In the genomic region with DNA sequence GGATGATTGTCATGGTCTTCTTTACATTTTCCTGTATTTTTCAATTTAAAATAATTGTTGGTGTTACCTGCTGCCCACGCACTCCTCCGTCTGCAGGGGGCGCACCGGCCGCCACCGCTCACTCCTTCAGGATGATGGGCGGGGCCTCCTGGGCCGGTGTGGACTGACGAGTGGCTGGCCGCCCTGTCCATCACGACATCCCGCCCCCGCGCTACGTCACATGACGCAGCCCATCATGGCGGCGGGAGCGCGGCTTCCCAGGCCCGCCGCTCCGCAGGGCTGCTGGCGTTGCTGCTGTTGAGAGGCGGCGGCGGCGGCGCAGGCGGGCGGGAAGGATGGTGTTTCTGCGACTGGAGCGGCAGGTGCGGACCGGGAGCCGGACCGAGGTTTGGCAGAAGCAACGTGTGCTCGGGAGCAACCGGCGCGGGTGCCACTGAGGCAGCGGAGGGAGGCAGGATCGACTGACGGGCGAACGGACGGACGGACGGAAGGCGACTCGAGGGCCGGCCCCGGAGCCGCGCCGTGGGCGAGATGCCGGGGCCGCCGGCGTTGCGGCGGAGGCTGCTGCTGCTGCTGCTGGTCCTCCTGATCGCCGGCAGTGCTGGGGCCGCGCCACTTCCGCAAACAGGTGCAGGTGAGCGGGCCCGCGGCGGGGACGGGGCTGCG, we compare ENCODE assay signal across 8 cellular contexts. TPM values are rescaled to one million over a fixed set of nuclear protein-coding genes. Genes with fewer than 3 reads are reported as not detected.
DNase-seq lines count a peak whose midpoint lies in the region; ATAC-seq and TF ChIP-seq lines count a peak whose summit lies in the region.

LMTK2 (plus strand) TSS at position 216 of the 666 bp plus-strand sequence; CDS start at position 532, 316 bp downstream.

- H3K36me3 Mint-ChIP-seq in chondrocyte (ENCODE audit: low read depth) = peaks cover 1% of the 10 kb centered on the region

- peaks cover 6% of the 10 kb centered on the region for H3K9me3 Mint-ChIP-seq in chondrocyte (ENCODE audit: low read depth)

- H3K27me3 Mint-ChIP-seq in chondrocyte (ENCODE audit: low read depth) = no peaks in the 10 kb centered on the region

- ATAC-seq in GM19035 (IDR thresholded peaks at IDR 0.05; ENCODE audit: unreplicated experiment) = peak; percentile 100
- ATAC-seq in HG03354 (IDR thresholded peaks at IDR 0.05; ENCODE audit: poor library complexity, severe bottlenecking, unreplicated experiment) = peak; percentile 99

- peaks cover 24% of the 10 kb centered on the region for H3K4me1 Mint-ChIP-seq in chondrocyte (ENCODE audit: low read depth)

- peak within 1 kb of the TSS; percentile 92 for H3K27ac Mint-ChIP-seq in chondrocyte (ENCODE audit: unreplicated experiment)

- DNase-seq in Ammon's horn (ENCODE audit: low spot score) (peak; percentile 97), NCI-H446 treated with DMSO at 0.1 percent for 48 hours (lab: John Stamatoyannopoulos, UW) (peak; percentile 49), chondrocyte (ENCODE audit: low spot score) (peak; percentile 98), kidney glomerular epithelial cell (lab: John Stamatoyannopoulos, UW) (peak; percentile 81)
- peak; percentile 95 for DNase-seq in activated CD4-positive, alpha-beta T cell treated with anti-CD3 and anti-CD28 coated beads for 1 hour
- DNase-seq in stimulated activated CD4-positive, alpha-beta T cell treated with anti-CD3 and anti-CD28 coated beads, Interleukin-1b, Interleukin-23, amount 100 ng/mL, for 1 hour (ENCODE audit: low read depth in 2 of 2) = peak; percentile 93 to 96

- H3K4me3 Mint-ChIP-seq in chondrocyte (ENCODE audit: unreplicated experiment) = peak within 1 kb of the TSS; percentile 98

- peak; percentile 96 for TF ChIP-seq CTCF in chondrocyte (IDR thresholded peaks at IDR 0.05)

RNA-seq across cellular contexts. Expression of gene LMTK2, which starts in this region (rescaled TPM):
- total RNA-seq in chondrocyte = 14.9 to 15.2 TPM (median 15.0 TPM) in 3 replicates

Comparison
In these comparisons a context has a peak if more than half of its experiments do, and no peak if none do; other contexts are left out.
1. Peak in every context shown above with its lines: DNase-seq and ATAC-seq.